ENCODE assay signal across 18 cellular contexts in the genomic region with DNA sequence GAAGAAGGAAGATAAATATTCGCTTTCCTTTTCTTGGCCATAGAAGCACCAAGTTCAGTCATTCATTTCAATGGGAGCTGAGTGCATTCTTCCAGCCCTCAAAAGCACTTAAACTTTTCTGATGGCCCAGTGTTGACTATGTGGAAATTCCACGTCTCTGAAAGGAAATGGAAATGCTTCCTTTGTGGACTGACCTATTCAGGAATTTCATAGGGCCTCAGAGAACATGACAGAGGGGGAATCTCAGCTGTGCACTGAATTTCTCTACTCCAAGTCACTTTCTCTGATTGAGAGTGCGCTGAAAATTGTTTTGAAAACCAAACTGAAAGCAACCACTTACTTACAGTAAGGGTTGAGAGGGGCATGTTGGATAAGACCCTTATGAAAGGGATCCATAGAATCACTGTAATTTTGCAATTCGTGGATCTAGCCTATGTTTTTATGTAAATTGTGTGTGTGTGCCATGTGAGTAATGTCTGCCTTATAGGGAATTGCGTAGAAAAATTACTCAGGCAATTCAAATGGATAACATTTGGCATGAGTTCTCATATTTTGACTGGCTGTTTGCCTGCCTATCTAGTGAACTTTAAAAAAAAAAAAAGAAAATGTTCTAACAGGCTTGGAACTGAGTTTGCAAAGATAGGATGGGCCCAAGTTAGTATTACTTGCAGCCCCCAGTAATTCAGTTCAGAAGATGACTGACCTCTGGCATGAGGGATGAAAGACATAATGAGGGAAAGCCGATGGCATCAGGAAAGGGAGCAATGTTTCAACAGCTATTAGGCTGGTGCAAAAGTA.
DNase-seq lines count a peak whose midpoint lies in the region; ATAC-seq, FAIRE-seq and TF ChIP-seq lines count a peak whose summit lies in the region.
"Had no signal": no experiment of that assay in that cellular context is flagged by ENCODE, and none has a peak within 500 bp of the region (broad histone marks: within the 10 kb centered on the region; RNA-seq: fewer than 3 reads in every experiment).

No MANE protein-coding gene starts in this region.

- H3K4me3 ChIP-seq in bronchial epithelial cell (ENCODE audit: low read depth, low read length) (no peak overlapping the region), heart left ventricle (peak overlapping the region in 2 of 12 donors; percentile 2 to 7), Karpas-422 (ENCODE audit: low read length) (no peak overlapping the region)
- H3K4me3 ChIP-seq: Peyer's patch, smooth muscle cell, uterus had no signal

- intact Hi-C loops in heart left ventricle (cut with DNase I), result no loop called here

- no peaks in the 10 kb centered on the region for H4K20me1 ChIP-seq in Karpas-422 (ENCODE audit: insufficient read depth, low read depth, low read length)

- H3K79me2 ChIP-seq in Karpas-422 (ENCODE audit: low read length), result no peaks in the 10 kb centered on the region

- no peak for FAIRE-seq in bronchial epithelial cell (lab: Jason Lieb, UNC)
- FAIRE-seq: TTC549 had no signal

- H3K4me1 ChIP-seq in heart left ventricle (peaks cover 8 to 51% (median 33%) of the 10 kb centered on the region in 12 donors), Karpas-422 (ENCODE audit: low read length) (no peaks in the 10 kb centered on the region)
- H3K4me1 ChIP-seq: Peyer's patch, uterus had no signal

- no peak overlapping the region for H3K4me2 ChIP-seq in Karpas-422 (ENCODE audit: low read depth, low read length, poor library complexity, severe bottlenecking)
- H3K4me2 ChIP-seq: smooth muscle cell had no signal

- no peak for TF ChIP-seq POLR2A in heart left ventricle (IDR thresholded peaks at IDR 0.05)

- no peaks in the 10 kb centered on the region for H3K9me2 ChIP-seq in Karpas-422 (replicated peaks; ENCODE audit: insufficient read depth, low read length)

- H3K9me3 ChIP-seq in heart left ventricle, result no peaks in the 10 kb centered on the region
- no peaks in the 10 kb centered on the region for H3K9me3 ChIP-seq in Karpas-422 (ENCODE audit: low read length)
- H3K9me3 ChIP-seq: Peyer's patch, uterus had no signal

- H3K27ac ChIP-seq in heart left ventricle (peak overlapping the region in 7 of 12 donors; percentile 1 to 48 (median 26)), Karpas-422 (ENCODE audit: low read length) (no peak overlapping the region)
- H3K27ac ChIP-seq: Peyer's patch, uterus had no signal

- no peak overlapping the region for H2AFZ ChIP-seq in Karpas-422 (ENCODE audit: low read length)

- peak; percentile 17 for DNase-seq in HCEC 1CT
- DNase-seq in bronchial epithelial cell (ENCODE audit: low read depth), result peak; percentile 3
- no peak for DNase-seq in heart left ventricle
- DNase-seq in pulmonary artery endothelial cell (ENCODE audit: low read depth, low spot score), result peak; percentile 15
- no peak for DNase-seq in Karpas-422
- no peak for DNase-seq in NCI-H82 (lab: John Stamatoyannopoulos, UW)
- DNase-seq: activated naive CD8-positive, alpha-beta T cell treated with anti-CD3 and anti-CD28 coated beads, Interleukin-2, amount 50 U/mL, for 24 hours; HFFc6; midbrain; NCI-H1092; NCI-H748 treated with DMSO at 0.1 percent for 48 hours; Peyer's patch; uterus had no signal

- H3K27me3 ChIP-seq in bronchial epithelial cell (ENCODE audit: control insufficient read depth, insufficient read depth, low read length) (no peaks in the 10 kb centered on the region), heart left ventricle (no peaks in the 10 kb centered on the region), Karpas-422 (ENCODE audit: low read length) (no peaks in the 10 kb centered on the region)
- H3K27me3 ChIP-seq: Peyer's patch, uterus had no signal

- WGBS in heart left ventricle, 4 donors, result 42 to 50% (median 45%) methylated on average over 6 of the region's 6 CpGs

- H3K36me3 ChIP-seq in bronchial epithelial cell (ENCODE audit: control insufficient read depth, insufficient read depth, low read length), result no peaks in the 10 kb centered on the region
- no peaks in the 10 kb centered on the region for H3K36me3 ChIP-seq in heart left ventricle
- H3K36me3 ChIP-seq in Karpas-422 (ENCODE audit: insufficient read depth, low read length), result no peaks in the 10 kb centered on the region
- H3K36me3 ChIP-seq: Peyer's patch, uterus had no signal

- no peak for TF ChIP-seq CTCF in bronchial epithelial cell (IDR thresholded peaks at IDR 0.05; ENCODE audit: insufficient read depth, low read length, severe bottlenecking)
- TF ChIP-seq CTCF in heart left ventricle (IDR thresholded peaks at IDR 0.05), result no peak

- ATAC-seq in heart left ventricle (peak; percentile 48 to 72 (median 54)), GM21619 (IDR thresholded peaks at IDR 0.05; ENCODE audit: unreplicated experiment) (no peak), GM21825 (IDR thresholded peaks at IDR 0.05; ENCODE audit: unreplicated experiment) (no peak)
- ATAC-seq: activated naive CD8-positive, alpha-beta T cell treated with anti-CD3 and anti-CD28 coated beads, Interleukin-2, amount 50 U/mL, for 24 hours; stimulated activated effector memory CD8-positive, alpha-beta T cell treated with anti-CD3 and anti-CD28 coated beads, Interleukin-12 subunit alpha, Interleukin-12 subunit beta, amount 100 ng/mL, for 72 hours had no signal

- no peak overlapping the region for H3K9ac ChIP-seq in Karpas-422 (ENCODE audit: low read length)

Comparison
In these comparisons a context has a peak if more than half of its experiments do, and no peak if none do; other contexts are left out.
1. DNase-seq: peak in HCEC 1CT (single experiment), bronchial epithelial cell (single experiment) and pulmonary artery endothelial cell (single experiment); none in heart left ventricle (0 of 5), Karpas-422 (single experiment) and NCI-H82 (single experiment).
2. ATAC-seq: peak in heart left ventricle (4 of 4); none in GM21619 (single experiment) and GM21825 (single experiment).